Comparison of ENCODE assay signal across 15 cellular contexts in genomic region chr1:201624741-201625646, GRCh38.
A peak's percentile ranks its signal among the peaks of the same experiment; 100 is the strongest.
DNase-seq lines count a peak whose midpoint lies in the region; ATAC-seq and TF ChIP-seq lines count a peak whose summit lies in the region.
"Had no signal": no experiment of that assay in that cellular context is flagged by ENCODE, and none has a peak within 500 bp of the region (broad histone marks: within the 10 kb centered on the region; RNA-seq: fewer than 3 reads in every experiment).

No MANE protein-coding gene starts in this region.

- ATAC-seq in GM21786 (IDR thresholded peaks at IDR 0.05; ENCODE audit: unreplicated experiment) = no peak
- ATAC-seq: GM12878 had no signal

- no peak overlapping the region for H3K4me3 ChIP-seq in retinal pigment epithelial cell (ENCODE audit: low read length)
- H3K4me3 ChIP-seq: GM12878, tibial artery had no signal

- intact Hi-C loops in head of caudate nucleus (cut with DNase I) = no loop called here

- DNase-seq in Daoy (ENCODE audit: low read depth) = peak; percentile 85
- peak; percentile 8 for DNase-seq in RKO (ENCODE audit: low spot score)
- DNase-seq in fibroblast of gingiva (ENCODE audit: low read depth) = peak; percentile 96
- DNase-seq in retinal pigment epithelial cell (ENCODE audit: low read depth) = peak; percentile 26
- no peak for DNase-seq in stimulated activated CD4-positive, alpha-beta T cell treated with anti-CD3 and anti-CD28 coated beads, Interleukin-2, amount 100 ng/mL, for 48 hours
- no peak for DNase-seq in mucosa of gallbladder (ENCODE audit: low spot score)
- DNase-seq in head of caudate nucleus = no peak
- DNase-seq: activated CD8-positive, alpha-beta memory T cell treated with anti-CD3 and anti-CD28 coated beads for 24 hours; erythroblast; NCI-H1048; NCI-H774; T-helper 1 cell; tibial artery had no signal

- TF ChIP-seq CTCF in retinal pigment epithelial cell (conservative IDR thresholded peaks at IDR 0.05; ENCODE audit: low read depth, low read length) = no peak

Comparison
In these comparisons a context has a peak if more than half of its experiments do, and no peak if none do; other contexts are left out.
1. DNase-seq: peak in Daoy (single experiment), RKO (single experiment), fibroblast of gingiva (single experiment) and retinal pigment epithelial cell (single experiment); none in stimulated activated CD4-positive, alpha-beta T cell treated with anti-CD3 and anti-CD28 coated beads, Interleukin-2, amount 100 ng/mL, for 48 hours (0 of 2), mucosa of gallbladder (single experiment) and head of caudate nucleus (0 of 42).